ENCODE assay signal across 7 cellular contexts in the genomic region with DNA sequence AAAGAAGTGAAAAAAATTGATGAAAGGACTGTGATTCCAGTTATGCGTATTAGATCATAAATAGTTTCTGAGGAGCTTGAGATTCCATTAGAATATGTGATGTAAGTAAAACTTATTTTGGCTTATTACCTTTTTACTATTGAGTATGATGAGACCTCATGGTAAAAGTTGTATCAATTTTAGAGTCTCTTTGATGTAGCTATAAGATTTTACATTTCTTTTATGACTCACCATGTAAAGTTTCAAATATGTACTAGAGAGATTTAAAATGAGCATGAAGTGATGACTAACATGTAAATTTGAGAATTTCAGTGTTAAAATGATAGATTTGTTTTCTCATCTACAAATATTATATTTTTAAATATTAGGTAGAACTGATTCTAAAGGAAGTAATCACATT.
"Had no signal": no experiment of that assay in that cellular context is flagged by ENCODE, and none has a peak within 500 bp of the region (broad histone marks: within the 10 kb centered on the region; RNA-seq: fewer than 3 reads in every experiment).

No MANE protein-coding gene starts in this region.

- H3K4me3 ChIP-seq: GM12878 had no signal

- ATAC-seq: GM12878 had no signal

- FAIRE-seq: G401.6, GM12878, GM12892, GM18507, GM19239 had no signal

- DNase-seq: GDM1, GF-D8 had no signal
